Comparison of ENCODE assay signal across 1 cellular context in the genomic region with DNA sequence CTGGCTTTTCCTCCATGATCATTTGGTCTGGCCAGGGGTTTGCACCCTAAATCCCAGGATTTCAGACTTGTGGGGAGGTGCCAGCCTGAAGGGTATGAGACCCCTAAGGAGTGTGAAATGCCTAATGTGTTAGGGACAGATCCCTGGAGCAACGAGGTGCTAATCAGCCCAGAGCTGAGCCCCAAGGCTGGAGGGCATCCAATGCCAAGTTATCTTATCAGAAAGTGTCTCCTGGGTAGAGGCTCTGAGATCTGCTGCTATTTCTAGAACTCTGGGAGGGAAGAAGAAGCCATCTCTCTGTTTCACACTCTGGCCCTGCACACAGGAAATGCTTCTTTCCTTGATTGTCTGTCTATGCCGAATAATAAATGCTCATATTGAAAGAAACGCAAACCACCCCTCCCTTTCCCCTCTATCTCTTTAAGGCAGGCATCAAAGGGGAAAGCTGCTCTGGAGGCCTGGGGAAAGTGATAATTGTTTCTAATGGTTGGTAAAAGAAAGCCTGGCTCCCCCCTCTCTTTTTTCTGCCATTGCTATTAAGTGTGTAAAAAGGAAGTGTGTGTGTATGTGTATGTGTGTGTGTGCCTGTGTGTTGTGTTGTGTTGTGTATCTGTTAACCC.
TF ChIP-seq lines count a peak whose summit lies in the region.

No MANE protein-coding gene starts in this region.

TF ChIP-seq in H1, 55 proteins besides CTCF, POLR2A, EP300 and RAD21:
- TF ChIP-seq, protein P1, sequence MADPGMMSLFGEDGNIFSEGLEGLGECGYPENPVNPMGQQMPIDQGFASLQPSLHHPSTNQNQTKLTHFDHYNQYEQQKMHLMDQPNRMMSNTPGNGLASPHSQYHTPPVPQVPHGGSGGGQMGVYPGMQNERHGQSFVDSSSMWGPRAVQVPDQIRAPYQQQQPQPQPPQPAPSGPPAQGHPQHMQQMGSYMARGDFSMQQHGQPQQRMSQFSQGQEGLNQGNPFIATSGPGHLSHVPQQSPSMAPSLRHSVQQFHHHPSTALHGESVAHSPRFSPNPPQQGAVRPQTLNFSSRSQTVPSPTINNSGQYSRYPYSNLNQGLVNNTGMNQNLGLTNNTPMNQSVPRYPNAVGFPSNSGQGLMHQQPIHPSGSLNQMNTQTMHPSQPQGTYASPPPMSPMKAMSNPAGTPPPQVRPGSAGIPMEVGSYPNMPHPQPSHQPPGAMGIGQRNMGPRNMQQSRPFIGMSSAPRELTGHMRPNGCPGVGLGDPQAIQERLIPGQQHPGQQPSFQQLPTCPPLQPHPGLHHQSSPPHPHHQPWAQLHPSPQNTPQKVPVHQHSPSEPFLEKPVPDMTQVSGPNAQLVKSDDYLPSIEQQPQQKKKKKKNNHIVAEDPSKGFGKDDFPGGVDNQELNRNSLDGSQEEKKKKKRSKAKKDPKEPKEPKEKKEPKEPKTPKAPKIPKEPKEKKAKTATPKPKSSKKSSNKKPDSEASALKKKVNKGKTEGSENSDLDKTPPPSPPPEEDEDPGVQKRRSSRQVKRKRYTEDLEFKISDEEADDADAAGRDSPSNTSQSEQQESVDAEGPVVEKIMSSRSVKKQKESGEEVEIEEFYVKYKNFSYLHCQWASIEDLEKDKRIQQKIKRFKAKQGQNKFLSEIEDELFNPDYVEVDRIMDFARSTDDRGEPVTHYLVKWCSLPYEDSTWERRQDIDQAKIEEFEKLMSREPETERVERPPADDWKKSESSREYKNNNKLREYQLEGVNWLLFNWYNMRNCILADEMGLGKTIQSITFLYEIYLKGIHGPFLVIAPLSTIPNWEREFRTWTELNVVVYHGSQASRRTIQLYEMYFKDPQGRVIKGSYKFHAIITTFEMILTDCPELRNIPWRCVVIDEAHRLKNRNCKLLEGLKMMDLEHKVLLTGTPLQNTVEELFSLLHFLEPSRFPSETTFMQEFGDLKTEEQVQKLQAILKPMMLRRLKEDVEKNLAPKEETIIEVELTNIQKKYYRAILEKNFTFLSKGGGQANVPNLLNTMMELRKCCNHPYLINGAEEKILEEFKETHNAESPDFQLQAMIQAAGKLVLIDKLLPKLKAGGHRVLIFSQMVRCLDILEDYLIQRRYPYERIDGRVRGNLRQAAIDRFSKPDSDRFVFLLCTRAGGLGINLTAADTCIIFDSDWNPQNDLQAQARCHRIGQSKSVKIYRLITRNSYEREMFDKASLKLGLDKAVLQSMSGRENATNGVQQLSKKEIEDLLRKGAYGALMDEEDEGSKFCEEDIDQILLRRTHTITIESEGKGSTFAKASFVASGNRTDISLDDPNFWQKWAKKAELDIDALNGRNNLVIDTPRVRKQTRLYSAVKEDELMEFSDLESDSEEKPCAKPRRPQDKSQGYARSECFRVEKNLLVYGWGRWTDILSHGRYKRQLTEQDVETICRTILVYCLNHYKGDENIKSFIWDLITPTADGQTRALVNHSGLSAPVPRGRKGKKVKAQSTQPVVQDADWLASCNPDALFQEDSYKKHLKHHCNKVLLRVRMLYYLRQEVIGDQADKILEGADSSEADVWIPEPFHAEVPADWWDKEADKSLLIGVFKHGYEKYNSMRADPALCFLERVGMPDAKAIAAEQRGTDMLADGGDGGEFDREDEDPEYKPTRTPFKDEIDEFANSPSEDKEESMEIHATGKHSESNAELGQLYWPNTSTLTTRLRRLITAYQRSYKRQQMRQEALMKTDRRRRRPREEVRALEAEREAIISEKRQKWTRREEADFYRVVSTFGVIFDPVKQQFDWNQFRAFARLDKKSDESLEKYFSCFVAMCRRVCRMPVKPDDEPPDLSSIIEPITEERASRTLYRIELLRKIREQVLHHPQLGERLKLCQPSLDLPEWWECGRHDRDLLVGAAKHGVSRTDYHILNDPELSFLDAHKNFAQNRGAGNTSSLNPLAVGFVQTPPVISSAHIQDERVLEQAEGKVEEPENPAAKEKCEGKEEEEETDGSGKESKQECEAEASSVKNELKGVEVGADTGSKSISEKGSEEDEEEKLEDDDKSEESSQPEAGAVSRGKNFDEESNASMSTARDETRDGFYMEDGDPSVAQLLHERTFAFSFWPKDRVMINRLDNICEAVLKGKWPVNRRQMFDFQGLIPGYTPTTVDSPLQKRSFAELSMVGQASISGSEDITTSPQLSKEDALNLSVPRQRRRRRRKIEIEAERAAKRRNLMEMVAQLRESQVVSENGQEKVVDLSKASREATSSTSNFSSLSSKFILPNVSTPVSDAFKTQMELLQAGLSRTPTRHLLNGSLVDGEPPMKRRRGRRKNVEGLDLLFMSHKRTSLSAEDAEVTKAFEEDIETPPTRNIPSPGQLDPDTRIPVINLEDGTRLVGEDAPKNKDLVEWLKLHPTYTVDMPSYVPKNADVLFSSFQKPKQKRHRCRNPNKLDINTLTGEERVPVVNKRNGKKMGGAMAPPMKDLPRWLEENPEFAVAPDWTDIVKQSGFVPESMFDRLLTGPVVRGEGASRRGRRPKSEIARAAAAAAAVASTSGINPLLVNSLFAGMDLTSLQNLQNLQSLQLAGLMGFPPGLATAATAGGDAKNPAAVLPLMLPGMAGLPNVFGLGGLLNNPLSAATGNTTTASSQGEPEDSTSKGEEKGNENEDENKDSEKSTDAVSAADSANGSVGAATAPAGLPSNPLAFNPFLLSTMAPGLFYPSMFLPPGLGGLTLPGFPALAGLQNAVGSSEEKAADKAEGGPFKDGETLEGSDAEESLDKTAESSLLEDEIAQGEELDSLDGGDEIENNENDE (IDR thresholded peaks at IDR 0.05; ENCODE audit: insufficient replicate concordance, low read length), result no peak
- no peak for TF ChIP-seq KDM5A (IDR thresholded peaks at IDR 0.05; ENCODE audit: low read length)
- no peak for TF ChIP-seq RNF2 (IDR thresholded peaks at IDR 0.05; ENCODE audit: borderline replicate concordance, low read depth, low read length, missing control alignments, poor library complexity, severe bottlenecking)
- TF ChIP-seq RXRA (IDR thresholded peaks at IDR 0.05; ENCODE audit: insufficient read depth, low read depth, low read length), result no peak
- TF ChIP-seq, protein P2, sequence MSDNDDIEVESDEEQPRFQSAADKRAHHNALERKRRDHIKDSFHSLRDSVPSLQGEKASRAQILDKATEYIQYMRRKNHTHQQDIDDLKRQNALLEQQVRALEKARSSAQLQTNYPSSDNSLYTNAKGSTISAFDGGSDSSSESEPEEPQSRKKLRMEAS (IDR thresholded peaks at IDR 0.05), result no peak
- TF ChIP-seq YY1 (IDR thresholded peaks at IDR 0.05; ENCODE audit: low read depth, low read length), result no peak
- no peak for TF ChIP-seq GTF2F1 (IDR thresholded peaks at IDR 0.05; ENCODE audit: borderline replicate concordance, low read depth, low read length)
- no peak for TF ChIP-seq MAFK (IDR thresholded peaks at IDR 0.05; ENCODE audit: low read depth, low read length)
- TF ChIP-seq EGR1 (IDR thresholded peaks at IDR 0.05; ENCODE audit: borderline replicate concordance, low read depth, low read length), result no peak
TF ChIP-seq in H1: peak in this region for 0.
